In the genomic region with DNA sequence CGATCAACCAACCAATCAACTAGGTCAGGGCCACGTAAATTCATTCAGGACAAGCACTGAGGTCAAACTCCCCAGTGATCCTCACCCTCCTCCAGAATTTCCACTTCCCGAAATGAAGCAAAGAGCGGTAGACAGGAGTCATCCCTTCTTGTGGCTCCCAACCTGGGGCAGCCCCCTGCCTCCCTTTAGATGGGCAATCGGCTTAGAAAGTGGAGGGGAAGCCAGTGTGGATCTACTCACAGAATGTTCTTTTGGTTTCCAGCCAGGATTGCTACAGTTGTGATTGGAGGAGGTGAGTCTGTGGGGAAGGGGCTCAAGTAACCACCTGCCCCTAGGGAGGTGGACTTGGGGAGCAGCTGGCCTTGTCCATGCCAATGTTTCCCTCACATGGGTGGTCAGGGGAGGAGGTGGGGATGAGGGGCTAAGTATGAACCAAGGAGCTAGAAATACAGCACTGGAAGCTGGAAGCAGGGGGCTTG, we compare ENCODE assay signal across 22 cellular contexts. TPM values are rescaled to one million over a fixed set of nuclear protein-coding genes. Genes with fewer than 3 reads are reported as not detected.
DNase-seq lines count a peak whose midpoint lies in the region; ATAC-seq and TF ChIP-seq lines count a peak whose summit lies in the region.
"Had no signal": no experiment of that assay in that cellular context is flagged by ENCODE, and none has a peak within 500 bp of the region (broad histone marks: within the 10 kb centered on the region; RNA-seq: fewer than 3 reads in every experiment).

No MANE protein-coding gene starts in this region.

- peaks cover 2% of the 10 kb centered on the region for H3K36me3 Mint-ChIP-seq in activated CD4-positive, alpha-beta T cell treated with anti-CD3 and anti-CD28 coated beads, Interleukin-2, amount 10 ng/mL, durations not matched to agents 7 days and 5 days (ENCODE audit: low read depth)
- H3K36me3 Mint-ChIP-seq: immature natural killer cell had no signal

- H3K4me1 ChIP-seq in esophagus squamous epithelium (peaks cover 10 to 59% (median 28%) of the 10 kb centered on the region in 3 donors), tibial nerve (peaks cover 0 to 46% (median 13%) of the 10 kb centered on the region in 4 donors)

- peaks cover 4% of the 10 kb centered on the region for H3K9me3 Mint-ChIP-seq in activated CD4-positive, alpha-beta T cell treated with anti-CD3 and anti-CD28 coated beads, Interleukin-2, amount 10 ng/mL, durations not matched to agents 7 days and 5 days

- peak; percentile 6 for DNase-seq in activated effector memory CD4-positive, alpha-beta T cell treated with anti-CD3 and anti-CD28 coated beads, Interleukin-2, amount 50 U/mL, for 16 hours
- no peak for DNase-seq in activated effector memory CD4-positive, alpha-beta T cell treated with Interleukin-2 at 50 U/mL for 16 hours
- DNase-seq in esophagus squamous epithelium (lab: John Stamatoyannopoulos, UW) = no peak
- DNase-seq in omental fat pad (ENCODE audit: low spot score) = peak; percentile 20
- DNase-seq in tibial nerve (ENCODE audit: low spot score in 2 of 2) = peak in 1 of 2 donors; percentile 17
- no peak for DNase-seq in NCI-H524 treated with DMSO at 0.1 percent for 48 hours (lab: John Stamatoyannopoulos, UW)
- no peak for DNase-seq in DMS53 treated with DMSO at 0.1 percent for 48 hours (lab: John Stamatoyannopoulos, UW; ENCODE audit: unreplicated experiment)
- no peak for DNase-seq in activated CD4-positive, alpha-beta T cell treated with anti-CD3 and anti-CD28 coated beads, Interleukin-2, amount 10 ng/mL, durations not matched to agents 7 days and 5 days
- DNase-seq: 8988T; activated CD8-positive, alpha-beta memory T cell treated with anti-CD3 and anti-CD28 coated beads, Interleukin-2, amount 10 ng/mL, durations not matched to agents 7 days and 5 days; activated gamma-delta T cell; H7; immature natural killer cell; midbrain; NCI-H2029; NCI-H510A treated with DMSO at 0.1 percent for 48 hours; stimulated activated CD4-positive, alpha-beta T cell treated with anti-CD3 and anti-CD28 coated beads, Interleukin-4, amount 100 ng/mL, for 4 hours; trophoblast cell had no signal

- peak overlapping the region in 1 of 4 donors; percentile 19 for H3K4me3 ChIP-seq in esophagus squamous epithelium
- peak overlapping the region in 1 of 4 donors; percentile 1 for H3K4me3 ChIP-seq in tibial nerve
- H3K4me3 ChIP-seq: SJSA1, skin epidermis had no signal

- CTCF ChIA-PET in activated CD4-positive, alpha-beta T cell treated with anti-CD3 and anti-CD28 coated beads, Interleukin-2, amount 10 ng/mL, durations not matched to agents 7 days and 5 days (lab: Charles Lee) = interaction anchor here (0.9 to 2.3 kb wide), 4 partner anchors 11 to 78 kb away, joined by 3 to 6 read pairs (median 5); no protein-coding TSS in a partner anchor

- no peaks in the 10 kb centered on the region for H3K36me3 ChIP-seq in esophagus squamous epithelium
- H3K36me3 ChIP-seq in tibial nerve = no peaks in the 10 kb centered on the region
- H3K36me3 ChIP-seq: SJSA1 had no signal

- H3K27me3 ChIP-seq in esophagus squamous epithelium = peaks cover 0 to 8% (median 0%) of the 10 kb centered on the region in 4 donors
- H3K27me3 ChIP-seq in tibial nerve = peaks cover 0 to 7% of the 10 kb centered on the region in 2 donors
- H3K27me3 ChIP-seq: SJSA1 had no signal

- ATAC-seq in omental fat pad (ENCODE audit: low FRiP score) = no peak
- ATAC-seq: activated CD4-positive, CD25-positive, alpha-beta regulatory T cell treated with anti-CD3 and anti-CD28 coated beads, Interleukin-2, amount 50 U/mL, for 24 hours; activated CD8-positive, alpha-beta memory T cell treated with anti-CD3 and anti-CD28 coated beads, Interleukin-2, amount 10 ng/mL, durations not matched to agents 7 days and 5 days had no signal

- no peak for TF ChIP-seq CTCF in esophagus squamous epithelium (IDR thresholded peaks at IDR 0.05)
- TF ChIP-seq CTCF in omental fat pad (IDR thresholded peaks at IDR 0.05) = no peak
- no peak for TF ChIP-seq CTCF in tibial nerve (IDR thresholded peaks at IDR 0.05)

- peaks cover 49% of the 10 kb centered on the region for H3K4me1 Mint-ChIP-seq in activated CD4-positive, alpha-beta T cell treated with anti-CD3 and anti-CD28 coated beads, Interleukin-2, amount 10 ng/mL, durations not matched to agents 7 days and 5 days
- H3K4me1 Mint-ChIP-seq: immature natural killer cell had no signal

- H3K27me3 Mint-ChIP-seq in activated CD4-positive, alpha-beta T cell treated with anti-CD3 and anti-CD28 coated beads, Interleukin-2, amount 10 ng/mL, durations not matched to agents 7 days and 5 days = no peaks in the 10 kb centered on the region

- H3K27ac Mint-ChIP-seq in activated CD4-positive, alpha-beta T cell treated with anti-CD3 and anti-CD28 coated beads, Interleukin-2, amount 10 ng/mL, durations not matched to agents 7 days and 5 days = no peak overlapping the region
- H3K27ac Mint-ChIP-seq: activated CD8-positive, alpha-beta memory T cell treated with anti-CD3 and anti-CD28 coated beads, Interleukin-2, amount 10 ng/mL, durations not matched to agents 7 days and 5 days; immature natural killer cell; T-helper 2 cell treated with Interferon-gamma antibody and Interleukin-4, amounts not matched to agents 5 μg/mL and 100 μg/mL, for 36 hours had no signal

- POLR2A ChIA-PET in activated CD4-positive, alpha-beta T cell treated with anti-CD3 and anti-CD28 coated beads, Interleukin-2, amount 10 ng/mL, durations not matched to agents 7 days and 5 days (lab: Charles Lee) = interaction anchor here (0.6 kb wide), 1 partner anchor 15 kb away, joined by 3 read pairs; no protein-coding TSS in a partner anchor

- no peak for TF ChIP-seq POLR2A in esophagus squamous epithelium (IDR thresholded peaks at IDR 0.05)
- no peak for TF ChIP-seq POLR2A in tibial nerve (IDR thresholded peaks at IDR 0.05)

- H3K9me3 ChIP-seq in esophagus squamous epithelium (peaks cover 0 to 9% (median 4%) of the 10 kb centered on the region in 3 donors), tibial nerve (peaks cover 0 to 7% (median 0%) of the 10 kb centered on the region in 4 donors)
- H3K9me3 ChIP-seq: SJSA1 had no signal

- no peak overlapping the region for H3K4me3 Mint-ChIP-seq in activated CD4-positive, alpha-beta T cell treated with anti-CD3 and anti-CD28 coated beads, Interleukin-2, amount 10 ng/mL, durations not matched to agents 7 days and 5 days
- H3K4me3 Mint-ChIP-seq: activated CD8-positive, alpha-beta memory T cell treated with anti-CD3 and anti-CD28 coated beads, Interleukin-2, amount 10 ng/mL, durations not matched to agents 7 days and 5 days; immature natural killer cell; T-helper 2 cell treated with Interferon-gamma antibody and Interleukin-4, amounts not matched to agents 5 μg/mL and 100 μg/mL, for 36 hours had no signal

- H3K27ac ChIP-seq in esophagus squamous epithelium = peak overlapping the region in 3 of 4 donors; percentile 82 to 90 (median 82)
- H3K27ac ChIP-seq in tibial nerve = peak overlapping the region; percentile 43 to 94 (median 74)
- H3K27ac ChIP-seq: SJSA1 had no signal

- intact Hi-C loops in esophagus squamous epithelium (cut with DNase I) = no loop called here

- WGBS in esophagus squamous epithelium, 2 donors = 67 to 93% methylated on average over 3 to 5 of the region's 5 CpGs
- 41 to 60% methylated on average over 5 of the region's 5 CpGs for WGBS in tibial nerve, 2 donors

- TF ChIP-seq EP300 in tibial nerve (IDR thresholded peaks at IDR 0.05) = peak in 1 of 2 donors; percentile 21

RNA-seq across cellular contexts. Expression of a gene that starts 4.1 kb away (rescaled TPM):
- total RNA-seq in esophagus squamous epithelium (100 to 1,000 TPM in 3 of 4 donors, 10 to 100 TPM in 1; 39.5 to 958 (median 291) TPM), omental fat pad (1,000 to 10,000 TPM in 1 of 4 donors, 100 to 1,000 TPM in 3; 285 to 1,264 (median 308) TPM), tibial nerve (100 to 1,000 TPM; 118 to 502 (median 368) TPM)
- 100 to 1,000 TPM; 158 to 193 TPM for total RNA-seq in activated CD4-positive, alpha-beta T cell treated with anti-CD3 and anti-CD28 coated beads, Interleukin-2, amount 10 ng/mL, durations not matched to agents 7 days and 5 days

RNA-seq across cellular contexts. Expression of a gene that starts 14.8 kb away (rescaled TPM):
- total RNA-seq in esophagus squamous epithelium = 10 to 100 TPM; 50.6 to 97.1 (median 66.0) TPM
- total RNA-seq in omental fat pad = 100 to 1,000 TPM in 1 of 4 donors, 10 to 100 TPM in 3; 43.2 to 109 (median 47.7) TPM
- total RNA-seq in tibial nerve = 100 to 1,000 TPM in 3 of 4 donors, 10 to 100 TPM in 1; 76.8 to 146 (median 129) TPM
- 10 to 100 TPM; 76.0 to 91.3 TPM for total RNA-seq in activated CD4-positive, alpha-beta T cell treated with anti-CD3 and anti-CD28 coated beads, Interleukin-2, amount 10 ng/mL, durations not matched to agents 7 days and 5 days

RNA-seq across cellular contexts. Expression of a gene that starts 33.5 kb away (rescaled TPM):
- total RNA-seq in esophagus squamous epithelium (10 to 100 TPM in 1 of 4 donors, 1 to 10 TPM in 3; 1.9 to 12.5 (median 8.6) TPM), omental fat pad (10 to 100 TPM in 3 of 4 donors, 1 to 10 TPM in 1; 9.2 to 28.6 (median 13.1) TPM), tibial nerve (10 to 100 TPM in 2 of 4 donors, 1 to 10 TPM in 2; 2.7 to 14.6 (median 7.2) TPM)
- total RNA-seq in activated CD4-positive, alpha-beta T cell treated with anti-CD3 and anti-CD28 coated beads, Interleukin-2, amount 10 ng/mL, durations not matched to agents 7 days and 5 days = 10 to 100 TPM; 31.6 to 42.1 TPM

RNA-seq across cellular contexts. Expression of a gene that starts 33.6 kb away (rescaled TPM):
- total RNA-seq in esophagus squamous epithelium (100 to 1,000 TPM in 1 of 4 donors, 10 to 100 TPM in 3; 63.9 to 114 (median 71.9) TPM), omental fat pad (100 to 1,000 TPM; 106 to 215 (median 147) TPM), tibial nerve (100 to 1,000 TPM; 116 to 170 (median 151) TPM)
- 100 to 1,000 TPM; 187 to 211 TPM for total RNA-seq in activated CD4-positive, alpha-beta T cell treated with anti-CD3 and anti-CD28 coated beads, Interleukin-2, amount 10 ng/mL, durations not matched to agents 7 days and 5 days

RNA-seq across cellular contexts. Expression of a gene that starts 59.5 kb away (rescaled TPM):
- 1 to 10 TPM in 1 of 4 donors, under 1 TPM in 3; 0.08 to 1.7 (median 0.48) TPM for total RNA-seq in esophagus squamous epithelium
- total RNA-seq in omental fat pad = 1 to 10 TPM in 2 of 4 donors, under 1 TPM in 2; 0.25 to 2.0 (median 1.1) TPM
- 1 to 10 TPM; 1.2 to 9.0 (median 3.4) TPM for total RNA-seq in tibial nerve
- 1 to 10 TPM; 3.0 to 3.7 TPM for total RNA-seq in activated CD4-positive, alpha-beta T cell treated with anti-CD3 and anti-CD28 coated beads, Interleukin-2, amount 10 ng/mL, durations not matched to agents 7 days and 5 days

Comparison
In these comparisons a context has a peak if more than half of its experiments do, and no peak if none do; other contexts are left out.
1. DNase-seq: peak in activated effector memory CD4-positive, alpha-beta T cell treated with anti-CD3 and anti-CD28 coated beads, Interleukin-2, amount 50 U/mL, for 16 hours (single experiment) and omental fat pad (single experiment); none in activated effector memory CD4-positive, alpha-beta T cell treated with Interleukin-2 at 50 U/mL for 16 hours (single experiment), esophagus squamous epithelium (single experiment), NCI-H524 treated with DMSO at 0.1 percent for 48 hours (single experiment), DMS53 treated with DMSO at 0.1 percent for 48 hours (single experiment) and activated CD4-positive, alpha-beta T cell treated with anti-CD3 and anti-CD28 coated beads, Interleukin-2, amount 10 ng/mL, durations not matched to agents 7 days and 5 days (single experiment).